8 cellular contexts compared by ENCODE assay signal in genomic region chr1:171841931-171842723, GRCh38. TPM values are rescaled to one million over a fixed set of nuclear protein-coding genes. Genes with fewer than 3 reads are reported as not detected.
DNase-seq lines count a peak whose midpoint lies in the region; ATAC-seq and FAIRE-seq lines count a peak whose summit lies in the region.

No MANE protein-coding gene starts in this region.

- 0 out of 2 replicates have a peak, but pooled peaks cover 4% of the 10 kb centered on the region for H3K4me1 ChIP-seq in HUES64 (ENCODE audit: insufficient read depth, low read length)

- H3K9me3 ChIP-seq in HUES64 (ENCODE audit: insufficient read depth, low read depth, low read length), result no peaks in the 10 kb centered on the region

- H3K27ac Mint-ChIP-seq in activated T-cell treated with anti-CD3 and anti-CD28 coated beads, Interleukin-2, amount 50 U/mL, for 72 hours, result peak overlapping the region; percentile 41

- no peak for ATAC-seq in activated T-cell treated with anti-CD3 and anti-CD28 coated beads, Interleukin-2, amount 50 U/mL, for 72 hours (replicated peaks in 1 of 2)

- H3K36me3 Mint-ChIP-seq in activated T-cell treated with anti-CD3 and anti-CD28 coated beads, Interleukin-2, amount 50 U/mL, for 72 hours (ENCODE audit: insufficient read depth in 2 of 2), result no peaks in the 10 kb centered on the region

- peaks cover 56% of the 10 kb centered on the region for H3K27me3 ChIP-seq in HUES64 (ENCODE audit: insufficient read depth, low read length)

- peak; percentile 20 for DNase-seq in COR-L47 (lab: John Stamatoyannopoulos, UW)
- DNase-seq in activated T-cell treated with anti-CD3 and anti-CD28 coated beads, Interleukin-2, amount 50 U/mL, for 72 hours, result peak; percentile 11 to 16
- DNase-seq in frontal cortex (ENCODE audit: low spot score in 2 of 2), result peak; percentile 37 to 57
- peak; percentile 41 for DNase-seq in occipital lobe (lab: John Stamatoyannopoulos, UW)
- DNase-seq in mesenteric fat pad (ENCODE audit: low spot score), result no peak
- DNase-seq in dedifferentiated amniotic fluid mesenchymal stem cell (ENCODE audit: extremely low spot score), result no peak
- DNase-seq in UCSD-AML1 (lab: John Stamatoyannopoulos, UW; ENCODE audit: unreplicated experiment), result no peak

- no peaks in the 10 kb centered on the region for H3K36me3 ChIP-seq in HUES64 (ENCODE audit: insufficient read depth, low read length)

- peak overlapping the region; percentile 92 to 94 for H3K4me3 Mint-ChIP-seq in activated T-cell treated with anti-CD3 and anti-CD28 coated beads, Interleukin-2, amount 50 U/mL, for 72 hours

- H3K4me1 Mint-ChIP-seq in activated T-cell treated with anti-CD3 and anti-CD28 coated beads, Interleukin-2, amount 50 U/mL, for 72 hours (ENCODE audit: low read depth), result peaks cover 16% of the 10 kb centered on the region

- H3K27me3 Mint-ChIP-seq in activated T-cell treated with anti-CD3 and anti-CD28 coated beads, Interleukin-2, amount 50 U/mL, for 72 hours (ENCODE audit: low read depth), result peaks cover 25% of the 10 kb centered on the region

- H3K4me3 ChIP-seq in HUES64 (ENCODE audit: low read length), result peak overlapping the region; percentile 84

- FAIRE-seq in frontal cortex (lab: Jason Lieb, UNC), result no peak

- under 1% methylated on average over 33 of the region's 40 CpGs for WGBS in HUES64

- H3K9ac ChIP-seq in HUES64 (ENCODE audit: low read depth, low read length), result no peak overlapping the region

- H3K27ac ChIP-seq in HUES64 (ENCODE audit: low read depth, low read length), result no peak overlapping the region

- H3K9me3 Mint-ChIP-seq in activated T-cell treated with anti-CD3 and anti-CD28 coated beads, Interleukin-2, amount 50 U/mL, for 72 hours, result no peaks in the 10 kb centered on the region

RNA-seq across cellular contexts. Expression of gene DNM3, which starts 0.8 kb away (rescaled TPM):
- polyA plus RNA-seq in HUES64 (2013, experiment 1 of 2), result 0.55 TPM
- polyA plus RNA-seq in HUES64 (2013, experiment 2 of 2), result 0.95 TPM
- 1 to 10 TPM; 1.5 to 3.4 TPM for total RNA-seq in activated T-cell treated with anti-CD3 and anti-CD28 coated beads, Interleukin-2, amount 50 U/mL, for 72 hours
- total RNA-seq in frontal cortex (76.2 TPM), occipital lobe (115 TPM), mesenteric fat pad (5.1 TPM)

Comparison
In these comparisons a context has a peak if more than half of its experiments do, and no peak if none do; other contexts are left out.
1. DNase-seq: peak in COR-L47 (single experiment), activated T-cell treated with anti-CD3 and anti-CD28 coated beads, Interleukin-2, amount 50 U/mL, for 72 hours (2 of 2), frontal cortex (2 of 2) and occipital lobe (single experiment); none in mesenteric fat pad (single experiment), dedifferentiated amniotic fluid mesenchymal stem cell (single experiment) and UCSD-AML1 (single experiment).
2. RNA of gene DNM3, which starts 0.8 kb away (total RNA-seq): 115 TPM in occipital lobe (single experiment) and 76.2 TPM in frontal cortex (single experiment); 5.1 TPM in mesenteric fat pad (single experiment) and 1.5 to 3.4 TPM in activated T-cell treated with anti-CD3 and anti-CD28 coated beads, Interleukin-2, amount 50 U/mL, for 72 hours; every median in the first group is over 10 times any median in the second.